ENCODE assay signal across 20 cellular contexts in genomic region chr11:37353192-37353591, GRCh38.
"Had no signal": no experiment of that assay in that cellular context is flagged by ENCODE, and none has a peak within 500 bp of the region (broad histone marks: within the 10 kb centered on the region; RNA-seq: fewer than 3 reads in every experiment).

No MANE protein-coding gene starts in this region.

- H3K4me3 ChIP-seq: coronary artery, dorsolateral prefrontal cortex, esophagus muscularis mucosa, gastroesophageal sphincter, heart left ventricle, hepatocyte, left lung, lower lobe of right lung, mucosa of descending colon had no signal

- H3K36me3 Mint-ChIP-seq: immature natural killer cell, mesothelial cell of epicardium, naive B cell had no signal

- ATAC-seq: foreskin keratinocyte, gastroesophageal sphincter, heart left ventricle, left cardiac atrium, left lung, left ventricle myocardium superior, lower lobe of right lung, mucosa of descending colon had no signal

- H3K4me1 ChIP-seq: esophagus muscularis mucosa, foreskin keratinocyte, gastroesophageal sphincter, heart left ventricle, left lung, lower lobe of right lung had no signal

- H3K36me3 ChIP-seq: esophagus muscularis mucosa, gastroesophageal sphincter, heart left ventricle, left lung, lower lobe of right lung had no signal

- H3K4me1 Mint-ChIP-seq: immature natural killer cell, mesothelial cell of epicardium, naive B cell had no signal

- DNase-seq: dermis blood vessel endothelial cell; dorsolateral prefrontal cortex; effector CD4-positive, alpha-beta T cell; effector memory CD4-positive, alpha-beta T cell; foreskin keratinocyte; heart left ventricle; hypothalamus; immature natural killer cell; left cardiac atrium; left lung; left ventricle myocardium superior; lower lobe of right lung; mesenchymal stem cell; mucosa of descending colon; naive B cell had no signal

- H3K9me3 ChIP-seq: lower lobe of right lung had no signal

- H3K27me3 Mint-ChIP-seq: naive B cell had no signal

- H3K27me3 ChIP-seq: esophagus muscularis mucosa, foreskin keratinocyte, gastroesophageal sphincter, heart left ventricle, hepatocyte, left lung had no signal

- H3K4me3 Mint-ChIP-seq: immature natural killer cell, mesothelial cell of epicardium, naive B cell had no signal

- H3K27ac ChIP-seq: coronary artery, dorsolateral prefrontal cortex, esophagus muscularis mucosa, foreskin keratinocyte, gastroesophageal sphincter, heart left ventricle, hepatocyte, left lung, lower lobe of right lung had no signal

- H3K27ac Mint-ChIP-seq: immature natural killer cell, mesothelial cell of epicardium, naive B cell had no signal

- H2AFZ ChIP-seq: hepatocyte had no signal

- H3K79me2 ChIP-seq: hepatocyte had no signal

- H3K4me2 ChIP-seq: hepatocyte had no signal
